1 cellular context compared by ENCODE assay signal in genomic region chr14:96066976-96067375, GRCh38.
TF ChIP-seq lines count a peak whose summit lies in the region.

No MANE protein-coding gene starts in this region.

TF ChIP-seq in GM23338, 12 proteins besides CTCF, POLR2A, EP300 and RAD21:
- TF ChIP-seq ZNF462 (CRISPR knock-in tag; IDR thresholded peaks at IDR 0.05): no peak
- no peak for TF ChIP-seq EZH2 (IDR thresholded peaks at IDR 0.05; ENCODE audit: low read depth, unreplicated experiment)
- no peak for TF ChIP-seq REST (IDR thresholded peaks at IDR 0.05; ENCODE audit: unreplicated experiment)
- TF ChIP-seq JUNB (IDR thresholded peaks at IDR 0.05; ENCODE audit: unreplicated experiment): no peak
- no peak for TF ChIP-seq POLR2AphosphoS5 (IDR thresholded peaks at IDR 0.05; ENCODE audit: low read depth)
- no peak for TF ChIP-seq ZNF114 (CRISPR knock-in tag; IDR thresholded peaks at IDR 0.05)
- no peak for TF ChIP-seq ZNF331 (CRISPR knock-in tag; IDR thresholded peaks at IDR 0.05; ENCODE audit: low read depth)
- no peak for TF ChIP-seq ETS1 (IDR thresholded peaks at IDR 0.05)
- TF ChIP-seq EZH2phosphoT487 (IDR thresholded peaks at IDR 0.05; ENCODE audit: unreplicated experiment): no peak
- TF ChIP-seq NANOG (IDR thresholded peaks at IDR 0.05; ENCODE audit: borderline replicate concordance): no peak
- TF ChIP-seq STAT1 (IDR thresholded peaks at IDR 0.05; ENCODE audit: unreplicated experiment): no peak
- no peak for TF ChIP-seq CREB1 (CRISPR knock-in tag; IDR thresholded peaks at IDR 0.05; ENCODE audit: low read depth)
